10 cellular contexts compared by ENCODE assay signal in the genomic region with DNA sequence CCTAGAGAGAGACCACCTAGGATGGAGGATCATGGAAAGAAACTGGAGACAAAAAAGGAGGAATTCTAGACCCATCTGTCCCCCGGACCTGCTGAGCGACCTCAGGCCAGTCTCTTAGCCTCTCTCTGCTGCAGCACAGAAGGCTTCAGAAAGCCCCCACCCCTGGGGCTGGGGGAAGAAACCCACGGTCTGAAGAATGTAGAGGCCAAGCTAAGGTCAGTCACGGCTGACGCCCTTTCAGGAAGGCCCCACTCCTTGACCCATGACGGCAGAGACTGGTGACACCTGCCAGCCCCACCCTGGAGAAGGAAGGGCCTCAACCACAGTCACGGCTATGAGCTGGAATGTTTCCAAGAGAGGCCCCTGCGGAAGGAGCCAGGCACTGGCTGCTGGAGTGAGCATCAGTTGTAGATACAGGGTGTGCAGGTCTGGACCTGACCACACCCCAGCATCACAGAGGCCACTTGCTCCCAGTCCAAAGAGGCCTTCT.
DNase-seq lines count a peak whose midpoint lies in the region; ATAC-seq and TF ChIP-seq lines count a peak whose summit lies in the region.
"Had no signal": no experiment of that assay in that cellular context is flagged by ENCODE, and none has a peak within 500 bp of the region (broad histone marks: within the 10 kb centered on the region; RNA-seq: fewer than 3 reads in every experiment).

No MANE protein-coding gene starts in this region.

- H3K9me3 ChIP-seq in Peyer's patch, result no peaks in the 10 kb centered on the region
- no peaks in the 10 kb centered on the region for H3K9me3 ChIP-seq in neuronal stem cell (replicated peaks in 1 of 2; ENCODE audit: control insufficient read depth in 2 of 2, insufficient read depth in 1 of 2, low read depth in 1 of 2, low read length in 2 of 2)

- no peak overlapping the region for H2AFZ ChIP-seq in neuronal stem cell (ENCODE audit: low read length)

- DNase-seq in Peyer's patch (peak; percentile 64 to 89 (median 69)), neuronal stem cell (ENCODE audit: low spot score) (no peak), NOMO-1 (lab: John Stamatoyannopoulos, UW; ENCODE audit: unreplicated experiment in 2 of 2) (no peak), GDM1 (lab: John Stamatoyannopoulos, UW) (no peak)
- no peak for DNase-seq in activated T-cell treated with anti-CD3 and anti-CD28 coated beads, Interleukin-2, amount 50 U/mL, for 4 hours
- DNase-seq: CD4-positive, alpha-beta T cell had no signal

- no peak overlapping the region for H2BK12ac ChIP-seq in neuronal stem cell (ENCODE audit: low read length)

- H3K4me2 ChIP-seq in neuronal stem cell (ENCODE audit: insufficient read depth, low read length, poor library complexity, severe bottlenecking), result no peak overlapping the region

- H2AK5ac ChIP-seq in neuronal stem cell (ENCODE audit: low read depth, low read length), result no peak overlapping the region

- no peak overlapping the region for H3K4me3 ChIP-seq in Peyer's patch
- no peak overlapping the region for H3K4me3 ChIP-seq in neuronal stem cell (ENCODE audit: low read length in 2 of 2)

- H4K91ac ChIP-seq in neuronal stem cell (ENCODE audit: low read depth, low read length, poor library complexity), result no peak overlapping the region

- no peak overlapping the region for H2BK5ac ChIP-seq in neuronal stem cell (ENCODE audit: low read length)

- H3K4me3 Mint-ChIP-seq in activated T-cell treated with anti-CD3 and anti-CD28 coated beads, Interleukin-2, amount 50 U/mL, for 4 hours, result no peak overlapping the region
- H3K4me3 Mint-ChIP-seq: activated naive CD8-positive, alpha-beta T cell; CD4-positive, alpha-beta T cell had no signal

- no peak overlapping the region for H2BK15ac ChIP-seq in neuronal stem cell (ENCODE audit: low read length)

- H3K27me3 ChIP-seq in Peyer's patch (no peaks in the 10 kb centered on the region), neuronal stem cell (ENCODE audit: control insufficient read depth in 3 of 3, insufficient read depth in 3 of 3, low read depth in 1 of 3, low read length in 3 of 3) (peaks cover 0 to 27% (median 0%) of the 10 kb centered on the region in 3 experiments)

- H3K36me3 Mint-ChIP-seq in activated T-cell treated with anti-CD3 and anti-CD28 coated beads, Interleukin-2, amount 50 U/mL, for 4 hours (ENCODE audit: insufficient read depth), result no peaks in the 10 kb centered on the region
- H3K36me3 Mint-ChIP-seq: activated naive CD8-positive, alpha-beta T cell had no signal

- no peak for TF ChIP-seq CTCF in C4-2B (conservative IDR thresholded peaks at IDR 0.05)
- no peak for TF ChIP-seq CTCF in Peyer's patch (IDR thresholded peaks at IDR 0.05)

- H3K79me1 ChIP-seq in neuronal stem cell (ENCODE audit: low read depth, low read length), result no peaks in the 10 kb centered on the region

- no peaks in the 10 kb centered on the region for H3K36me3 ChIP-seq in Peyer's patch
- H3K36me3 ChIP-seq in neuronal stem cell (replicated peaks in 1 of 2; ENCODE audit: control insufficient read depth in 2 of 2, insufficient read depth in 2 of 2, low read length in 2 of 2), result no peaks in the 10 kb centered on the region

- peaks cover 3% of the 10 kb centered on the region for H3K27me3 Mint-ChIP-seq in activated T-cell treated with anti-CD3 and anti-CD28 coated beads, Interleukin-2, amount 50 U/mL, for 4 hours (ENCODE audit: low read depth)
- H3K27me3 Mint-ChIP-seq: CD4-positive, alpha-beta T cell had no signal

- peaks cover 3 to 9% (median 6%) of the 10 kb centered on the region in 4 donors for H3K4me1 ChIP-seq in Peyer's patch
- H3K4me1 ChIP-seq in neuronal stem cell (ENCODE audit: control insufficient read depth in 2 of 2, insufficient read depth in 1 of 2, low read depth in 1 of 2, low read length in 2 of 2), result peaks cover 8 to 10% of the 10 kb centered on the region in 2 donors

- H3K27ac ChIP-seq in C4-2B, result peak overlapping the region; percentile 5; the same call in 1 of the 2 replicates
- peak overlapping the region; percentile 40 to 64 (median 47) for H3K27ac ChIP-seq in Peyer's patch
- no peak overlapping the region for H3K27ac ChIP-seq in neuronal stem cell (replicated peaks; ENCODE audit: low read length)

- H3K4ac ChIP-seq in neuronal stem cell (ENCODE audit: low read length), result no peak overlapping the region

- H3K9ac ChIP-seq in neuronal stem cell (ENCODE audit: low read depth, low read length, poor library complexity), result no peak overlapping the region

- TF ChIP-seq POLR2A in Peyer's patch (IDR thresholded peaks at IDR 0.05), result no peak

- peaks cover 4% of the 10 kb centered on the region for H3K4me1 Mint-ChIP-seq in activated T-cell treated with anti-CD3 and anti-CD28 coated beads, Interleukin-2, amount 50 U/mL, for 4 hours (ENCODE audit: low read depth)

- no CpG with 5 or more reads among the region's 8 CpGs for WGBS in neuronal stem cell (ENCODE audit: extremely low coverage in 2 of 2, insufficient read length in 2 of 2, insufficient replicate concordance in 1 of 2), 2 donors

- H3K14ac ChIP-seq in neuronal stem cell (ENCODE audit: low read length), result no peak overlapping the region

- H4K8ac ChIP-seq in neuronal stem cell (ENCODE audit: low read depth, low read length), result no peak overlapping the region

- no peak overlapping the region for H3K18ac ChIP-seq in neuronal stem cell (ENCODE audit: low read length)

- no peak overlapping the region for H2BK120ac ChIP-seq in neuronal stem cell (ENCODE audit: low read depth, low read length)

- peak; percentile 78 for ATAC-seq in GM19043 (IDR thresholded peaks at IDR 0.05; ENCODE audit: low read depth, unreplicated experiment)
- ATAC-seq in HG02981 (IDR thresholded peaks at IDR 0.05; ENCODE audit: unreplicated experiment), result peak; percentile 78
- ATAC-seq in activated T-cell treated with anti-CD3 and anti-CD28 coated beads, Interleukin-2, amount 50 U/mL, for 4 hours, result no peak

- H3K23ac ChIP-seq in neuronal stem cell (ENCODE audit: low read depth, low read length, poor library complexity), result no peak overlapping the region

- no peaks in the 10 kb centered on the region for H3K9me3 Mint-ChIP-seq in activated T-cell treated with anti-CD3 and anti-CD28 coated beads, Interleukin-2, amount 50 U/mL, for 4 hours
- H3K9me3 Mint-ChIP-seq: CD4-positive, alpha-beta T cell had no signal

Comparison
In these comparisons a context has a peak if more than half of its experiments do, and no peak if none do; other contexts are left out.
1. ATAC-seq: peak in GM19043 (single experiment) and HG02981 (single experiment); none in activated T-cell treated with anti-CD3 and anti-CD28 coated beads, Interleukin-2, amount 50 U/mL, for 4 hours (0 of 2).
2. DNase-seq: peak in Peyer's patch (3 of 3); none in neuronal stem cell (single experiment), NOMO-1 (0 of 2), GDM1 (single experiment) and activated T-cell treated with anti-CD3 and anti-CD28 coated beads, Interleukin-2, amount 50 U/mL, for 4 hours (single experiment).